Comparison of ENCODE assay signal across 9 cellular contexts in genomic region chr20:44471481-44471882, GRCh38. TPM values are rescaled to one million over a fixed set of nuclear protein-coding genes. Genes with fewer than 3 reads are reported as not detected.
DNase-seq lines count a peak whose midpoint lies in the region; ATAC-seq, FAIRE-seq and TF ChIP-seq lines count a peak whose summit lies in the region.
"Had no signal": no experiment of that assay in that cellular context is flagged by ENCODE, and none has a peak within 500 bp of the region (broad histone marks: within the 10 kb centered on the region; RNA-seq: fewer than 3 reads in every experiment).

No MANE protein-coding gene starts in this region.

- H3K9ac ChIP-seq in kidney (ENCODE audit: low read length in 2 of 2), result no peak overlapping the region

- H3K27ac Mint-ChIP-seq in effector memory CD8-positive, alpha-beta T cell, result no peak overlapping the region
- no peak overlapping the region for H3K27ac Mint-ChIP-seq in glutamatergic neuron (ENCODE audit: unreplicated experiment)
- no peak overlapping the region for H3K27ac Mint-ChIP-seq in T-helper 17 cell

- H3K4me1 ChIP-seq in adrenal gland (replicated peaks in 1 of 2) (peaks cover 3 to 8% of the 10 kb centered on the region in 2 donors), kidney (ENCODE audit: control insufficient read depth in 1 of 2, insufficient read depth in 1 of 2, low read depth in 1 of 2, low read length in 2 of 2) (peaks cover 0 to 8% of the 10 kb centered on the region in 2 donors)

- no peak for FAIRE-seq in kidney (lab: Jason Lieb, UNC)

- H3K9me3 Mint-ChIP-seq in effector memory CD8-positive, alpha-beta T cell, result no peaks in the 10 kb centered on the region
- H3K9me3 Mint-ChIP-seq in glutamatergic neuron (ENCODE audit: unreplicated experiment), result no peaks in the 10 kb centered on the region

- no peaks in the 10 kb centered on the region for H3K27me3 ChIP-seq in adrenal gland

- H3K4me3 ChIP-seq in adrenal gland (no peak overlapping the region), kidney (ENCODE audit: low read length in 2 of 2) (no peak overlapping the region)

- intact Hi-C loops in adrenal gland (cut with DNase I), result no loop called here
- intact Hi-C loops in kidney (cut with DNase I), result no loop called here

- TF ChIP-seq POLR2A in adrenal gland (IDR thresholded peaks at IDR 0.05), result no peak

- no peak overlapping the region for H3K4me3 Mint-ChIP-seq in effector memory CD8-positive, alpha-beta T cell
- H3K4me3 Mint-ChIP-seq in glutamatergic neuron (ENCODE audit: unreplicated experiment) (no peak overlapping the region), T-helper 17 cell (no peak overlapping the region)

- TF ChIP-seq CTCF in adrenal gland (IDR thresholded peaks at IDR 0.05) (peak in 5 of 6 experiments; percentile 28 to 50 (median 42)), kidney (IDR thresholded peaks at IDR 0.05; ENCODE audit: borderline replicate concordance, extremely low read depth, insufficient read depth) (peak; percentile 62), glutamatergic neuron (IDR thresholded peaks at IDR 0.05; ENCODE audit: partially characterized antibody, unreplicated experiment) (no peak)

- ATAC-seq in stimulated activated naive CD8-positive, alpha-beta T cell treated with anti-CD3 and anti-CD28 coated beads, Interleukin-15, Interleukin-2, amounts not matched to agents 100 U/mL and 50 U/mL, for 24 hours, result no peak
- no peak for ATAC-seq in effector memory CD8-positive, alpha-beta T cell (replicated peaks)
- ATAC-seq in T-helper 17 cell, result no peak

- peaks cover 9% of the 10 kb centered on the region for H3K36me3 Mint-ChIP-seq in effector memory CD8-positive, alpha-beta T cell (ENCODE audit: insufficient read depth)
- no peaks in the 10 kb centered on the region for H3K36me3 Mint-ChIP-seq in glutamatergic neuron (ENCODE audit: unreplicated experiment)
- H3K36me3 Mint-ChIP-seq in T-helper 17 cell (ENCODE audit: low read depth), result no peaks in the 10 kb centered on the region

- H3K27me3 Mint-ChIP-seq in effector memory CD8-positive, alpha-beta T cell, result peaks cover 8 to 27% of the 10 kb centered on the region in 2 donors
- peaks cover 4% of the 10 kb centered on the region for H3K27me3 Mint-ChIP-seq in glutamatergic neuron (ENCODE audit: unreplicated experiment)
- H3K27me3 Mint-ChIP-seq in T-helper 17 cell, result no peaks in the 10 kb centered on the region

- in situ Hi-C loops in ACHN (cut with HindIII; ENCODE audit: low pct_ligation_motif_present, low pct_unique_long_range_greater_than_20kb, low sequenced_read_pairs), result no loop called here

- DNase-seq in ACHN (peak; percentile 7), HCEC 1CT (peak; percentile 71), adrenal gland (no peak), kidney (no peak), glutamatergic neuron (no peak), T-helper 17 cell (no peak)
- DNase-seq in stimulated activated naive CD8-positive, alpha-beta T cell treated with anti-CD3 and anti-CD28 coated beads, Interleukin-15, Interleukin-2, amounts not matched to agents 100 U/mL and 50 U/mL, for 24 hours, result no peak
- DNase-seq in effector memory CD8-positive, alpha-beta T cell, result no peak
- DNase-seq: DMS79 treated with DMSO at 0.1 percent for 48 hours had no signal

- no peaks in the 10 kb centered on the region for H3K36me3 ChIP-seq in adrenal gland (replicated peaks in 1 of 2)
- H3K36me3 ChIP-seq in kidney (ENCODE audit: control insufficient read depth in 1 of 2, insufficient read depth in 2 of 2, low read length in 2 of 2), result no peaks in the 10 kb centered on the region

- H3K27ac ChIP-seq in adrenal gland (no peak overlapping the region), kidney (ENCODE audit: low read depth in 2 of 2, low read length in 2 of 2) (no peak overlapping the region)

- H3K9me3 ChIP-seq in adrenal gland (replicated peaks in 1 of 3), result no peaks in the 10 kb centered on the region
- H3K9me3 ChIP-seq in kidney (ENCODE audit: control insufficient read depth in 1 of 2, low read length in 2 of 2), result no peaks in the 10 kb centered on the region
- H3K9me3 ChIP-seq in T-helper 17 cell (ENCODE audit: control insufficient read depth, low read length, poor library complexity, severe bottlenecking), result no peaks in the 10 kb centered on the region

- H3K4me1 Mint-ChIP-seq in effector memory CD8-positive, alpha-beta T cell (ENCODE audit: low read depth in 2 of 2), result peaks cover 13 to 14% of the 10 kb centered on the region in 2 donors
- H3K4me1 Mint-ChIP-seq in glutamatergic neuron (ENCODE audit: low read depth, unreplicated experiment) (peaks cover 7% of the 10 kb centered on the region), T-helper 17 cell (peaks cover 15% of the 10 kb centered on the region)

- 50 to 71% (median 59%) methylated on average over 2 of the region's 2 CpGs for WGBS in adrenal gland, 4 donors

RNA-seq across cellular contexts. Expression of gene TTPAL, which starts 4.2 kb away (rescaled TPM):
- total RNA-seq in adrenal gland, result 10 to 100 TPM in 7 of 8 donors, 1 to 10 TPM in 1; 8.7 to 17.8 (median 13.4) TPM
- 1 to 10 TPM; 4.2 to 8.5 (median 5.9) TPM for polyA plus RNA-seq in adrenal gland
- 13.5 TPM for total RNA-seq in kidney
- polyA plus RNA-seq in kidney (ENCODE audit: insufficient read depth, low read depth, low replicate concordance), result 3.5 TPM
- total RNA-seq in glutamatergic neuron (ENCODE audit: unreplicated experiment), result 18.9 TPM
- 10 to 100 TPM; 11.1 to 11.7 TPM for total RNA-seq in T-helper 17 cell

RNA-seq across cellular contexts. Expression of gene SERINC3, which starts 50.4 kb away (rescaled TPM):
- total RNA-seq in adrenal gland (100 to 1,000 TPM; 105 to 213 (median 158) TPM), kidney (90.4 TPM), glutamatergic neuron (ENCODE audit: unreplicated experiment) (125 TPM), T-helper 17 cell (10 to 100 TPM; 62.8 to 76.2 TPM)
- polyA plus RNA-seq in adrenal gland (100 to 1,000 TPM in 1 of 3 donors, 10 to 100 TPM in 2; 51.5 to 137 (median 54.5) TPM), kidney (ENCODE audit: insufficient read depth, low read depth, low replicate concordance) (41.6 TPM)

Comparison
In these comparisons a context has a peak if more than half of its experiments do, and no peak if none do; other contexts are left out.
1. DNase-seq: peak in ACHN (single experiment) and HCEC 1CT (single experiment); none in adrenal gland (0 of 7), kidney (single experiment), stimulated activated naive CD8-positive, alpha-beta T cell treated with anti-CD3 and anti-CD28 coated beads, Interleukin-15, Interleukin-2, amounts not matched to agents 100 U/mL and 50 U/mL, for 24 hours (single experiment), effector memory CD8-positive, alpha-beta T cell (0 of 3), glutamatergic neuron (single experiment) and T-helper 17 cell (0 of 3).